1 cellular context compared by ENCODE assay signal in genomic region chrX:149540621-149541520, GRCh38.
A peak's percentile ranks its signal among the peaks of the same experiment; 100 is the strongest.
TF ChIP-seq lines count a peak whose summit lies in the region.

EOLA1 (plus strand) TSS chrX:149541012; CDS start chrX:149545631, 4,619 bp downstream.

TF ChIP-seq in HepG2, 621 proteins besides CTCF, POLR2A, EP300 and RAD21 (continued from another document and continues in another):
- no peak for TF ChIP-seq ZBTB33 (CRISPR knock-in tag; IDR thresholded peaks at IDR 0.05)
- TF ChIP-seq MED13 (CRISPR knock-in tag; IDR thresholded peaks at IDR 0.05), result no peak
- TF ChIP-seq ZNF430 (CRISPR knock-in tag; IDR thresholded peaks at IDR 0.05), result 0 out of 2 replicates have a peak, but pooled peaks have one; percentile 23
- TF ChIP-seq PHB2 (IDR thresholded peaks at IDR 0.05; ENCODE audit: partially characterized antibody), result no peak
- no peak for TF ChIP-seq ZNF335 (CRISPR knock-in tag; IDR thresholded peaks at IDR 0.05)
- no peak for TF ChIP-seq ZEB1 (IDR thresholded peaks at IDR 0.05; ENCODE audit: insufficient replicate concordance, low read depth)
- no peak for TF ChIP-seq ZNF101 (CRISPR knock-in tag; IDR thresholded peaks at IDR 0.05; ENCODE audit: borderline replicate concordance, low read depth)
- no peak for TF ChIP-seq ZSCAN9 (CRISPR knock-in tag; IDR thresholded peaks at IDR 0.05; ENCODE audit: borderline replicate concordance)
- TF ChIP-seq GZF1 (CRISPR knock-in tag; IDR thresholded peaks at IDR 0.05), result no peak
- TF ChIP-seq KDM1A (CRISPR knock-in tag; IDR thresholded peaks at IDR 0.05), result no peak
- no peak for TF ChIP-seq RORA (CRISPR knock-in tag; IDR thresholded peaks at IDR 0.05)
- no peak for TF ChIP-seq FOXK2 (IDR thresholded peaks at IDR 0.05)
- TF ChIP-seq ZBTB38 (CRISPR knock-in tag; IDR thresholded peaks at IDR 0.05), result 0 out of 2 replicates have a peak, but pooled peaks have one; percentile 23
- TF ChIP-seq SMAD9 (CRISPR knock-in tag; IDR thresholded peaks at IDR 0.05), result no peak
- no peak for TF ChIP-seq ZNF446 (CRISPR knock-in tag; IDR thresholded peaks at IDR 0.05)
- TF ChIP-seq SOX6 (IDR thresholded peaks at IDR 0.05), result no peak
- peak; percentile 60 for TF ChIP-seq SOX6 (CRISPR knock-in tag; IDR thresholded peaks at IDR 0.05)
- TF ChIP-seq ZNF674 (CRISPR knock-in tag; IDR thresholded peaks at IDR 0.05; ENCODE audit: low read depth), result no peak
- no peak for TF ChIP-seq ZNF775 (CRISPR knock-in tag; IDR thresholded peaks at IDR 0.05; ENCODE audit: borderline replicate concordance)
- no peak for TF ChIP-seq ZNF850 (CRISPR knock-in tag; conservative IDR thresholded peaks at IDR 0.05)
- TF ChIP-seq NFE2L1 (CRISPR knock-in tag; IDR thresholded peaks at IDR 0.05; ENCODE audit: borderline replicate concordance), result no peak
- no peak for TF ChIP-seq SRSF9 (IDR thresholded peaks at IDR 0.05; ENCODE audit: borderline replicate concordance, insufficient read depth, low read depth, low read length, poor library complexity, severe bottlenecking)
- no peak for TF ChIP-seq ZNF557 (CRISPR knock-in tag; IDR thresholded peaks at IDR 0.05)
- no peak for TF ChIP-seq ZNF660 (CRISPR knock-in tag; IDR thresholded peaks at IDR 0.05; ENCODE audit: borderline replicate concordance, low read depth)
- TF ChIP-seq ATF2 (CRISPR knock-in tag; IDR thresholded peaks at IDR 0.05), result peak; percentile 47; the same call in 1 of the 2 replicates
- TF ChIP-seq GATAD2A (CRISPR knock-in tag; IDR thresholded peaks at IDR 0.05), result peak; percentile 64; the same call in 1 of the 2 replicates
- peak; percentile 82 for TF ChIP-seq TEAD3 (CRISPR knock-in tag; optimal IDR thresholded peaks at IDR 0.05; ENCODE audit: borderline replicate concordance)
- TF ChIP-seq ZNF264 (CRISPR knock-in tag; IDR thresholded peaks at IDR 0.05), result 0 out of 2 replicates have a peak, but pooled peaks have one; percentile 52
- TF ChIP-seq HMG20B (CRISPR knock-in tag; conservative IDR thresholded peaks at IDR 0.05), result no peak
- no peak for TF ChIP-seq ZNF704 (CRISPR knock-in tag; IDR thresholded peaks at IDR 0.05; ENCODE audit: borderline replicate concordance)
- no peak for TF ChIP-seq SRSF4 (IDR thresholded peaks at IDR 0.05; ENCODE audit: low read depth, low read length, poor library complexity, severe bottlenecking)
- TF ChIP-seq CSRNP1 (CRISPR knock-in tag; IDR thresholded peaks at IDR 0.05), result no peak
- TF ChIP-seq MATR3 (CRISPR knock-in tag; IDR thresholded peaks at IDR 0.05), result no peak
- peak; percentile 79; the same call in 1 of the 2 replicates for TF ChIP-seq RFX1 (IDR thresholded peaks at IDR 0.05)
- TF ChIP-seq SATB2 (CRISPR knock-in tag; IDR thresholded peaks at IDR 0.05), result no peak
- no peak for TF ChIP-seq HOXA5 (CRISPR knock-in tag; IDR thresholded peaks at IDR 0.05)
- no peak for TF ChIP-seq ZSCAN30 (CRISPR knock-in tag; IDR thresholded peaks at IDR 0.05)
- no peak for TF ChIP-seq HMGXB3 (CRISPR knock-in tag; IDR thresholded peaks at IDR 0.05; ENCODE audit: borderline replicate concordance)
- TF ChIP-seq FOXM1 (CRISPR knock-in tag; IDR thresholded peaks at IDR 0.05), result no peak
- no peak for TF ChIP-seq FLYWCH1 (CRISPR knock-in tag; IDR thresholded peaks at IDR 0.05)
- TF ChIP-seq ZNF44 (CRISPR knock-in tag; IDR thresholded peaks at IDR 0.05), result no peak
- no peak for TF ChIP-seq ZNF256 (CRISPR knock-in tag; conservative IDR thresholded peaks at IDR 0.05)
- no peak for TF ChIP-seq ZNF12 (CRISPR knock-in tag; IDR thresholded peaks at IDR 0.05)
- peak in 1 of 2 experiments; percentile 45; a peak in 1 of 4 replicates for TF ChIP-seq ATF4 (CRISPR knock-in tag; IDR thresholded peaks at IDR 0.05)
- no peak for TF ChIP-seq TIGD3 (CRISPR knock-in tag; IDR thresholded peaks at IDR 0.05; ENCODE audit: borderline replicate concordance)
- no peak for TF ChIP-seq ELF3 (CRISPR knock-in tag; IDR thresholded peaks at IDR 0.05)
- TF ChIP-seq SMAD3 (CRISPR knock-in tag; IDR thresholded peaks at IDR 0.05), result no peak
- TF ChIP-seq CBX5 (CRISPR knock-in tag; IDR thresholded peaks at IDR 0.05; ENCODE audit: borderline replicate concordance), result no peak
- peak; percentile 69 for TF ChIP-seq ZHX2 (IDR thresholded peaks at IDR 0.05; ENCODE audit: low read depth)
- TF ChIP-seq ZHX2 (CRISPR knock-in tag; IDR thresholded peaks at IDR 0.05; ENCODE audit: borderline replicate concordance), result no peak
- TF ChIP-seq MAF1 (CRISPR knock-in tag; IDR thresholded peaks at IDR 0.05; ENCODE audit: borderline replicate concordance), result no peak
